22 cellular contexts compared by ENCODE assay signal in genomic region chr20:33482581-33482980, GRCh38. TPM values are rescaled to one million over a fixed set of nuclear protein-coding genes. Genes with fewer than 3 reads are reported as not detected.
A peak's percentile ranks its signal among the peaks of the same experiment; 100 is the strongest.
DNase-seq lines count a peak whose midpoint lies in the region; ATAC-seq, FAIRE-seq and TF ChIP-seq lines count a peak whose summit lies in the region.
"Had no signal": no experiment of that assay in that cellular context is flagged by ENCODE, and none has a peak within 500 bp of the region (broad histone marks: within the 10 kb centered on the region; RNA-seq: fewer than 3 reads in every experiment).

No MANE protein-coding gene starts in this region.

- in situ Hi-C loops in HepG2 (cut with HindIII; ENCODE audit: extremely low pct_ligation_motif_present, low pct_unique_long_range_greater_than_20kb): no loop called here

- ATAC-seq in HepG2 (peak; percentile 55), right lobe of liver (no peak), upper lobe of right lung (no peak)
- ATAC-seq: sciatic nerve had no signal

- DNase-seq in HepG2 (ENCODE audit: low spot score) (no peak), right lobe of liver (no peak), NCI-H524 treated with DMSO at 0.1 percent for 48 hours (lab: John Stamatoyannopoulos, UW) (peak; percentile 58), kidney (peak; percentile 15), upper lobe of right lung (peak; percentile 4), coronary artery (ENCODE audit: low spot score) (no peak), HEK293T (ENCODE audit: extremely low spot score) (no peak)
- no peak for DNase-seq in activated CD8-positive, alpha-beta memory T cell treated with anti-CD3 and anti-CD28 coated beads, Interleukin-2, amount 50 U/mL, for 48 hours
- DNase-seq: ACHN; activated naive CD4-positive, alpha-beta T cell treated with anti-CD3 and anti-CD28 coated beads, Interleukin-2, amount 50 U/mL, for 16 hours; amygdala; C1 segment of cervical spinal cord; dermis blood vessel endothelial cell; GF-D8; hypothalamus; NCI-H1930; NCI-H446 treated with DMSO at 0.1 percent for 48 hours; stimulated activated CD4-positive, alpha-beta T cell treated with anti-CD3 and anti-CD28 coated beads, Interleukin-15, amount 100 ng/mL, for 24 hours had no signal

- peaks cover 0 to 10% of the 10 kb centered on the region in 2 experiments; a peak in 4 of 5 replicates for H3K27me3 ChIP-seq in HepG2 (ENCODE audit: control insufficient read depth in 1 of 2, insufficient read depth in 2 of 2, low read length in 2 of 2)
- H3K27me3 ChIP-seq in right lobe of liver: no peaks in the 10 kb centered on the region
- no peaks in the 10 kb centered on the region for H3K27me3 ChIP-seq in upper lobe of right lung

- no peaks in the 10 kb centered on the region for H4K20me1 ChIP-seq in HepG2 (ENCODE audit: insufficient read depth, low read length)

- intact Hi-C loops in HepG2 (cut with micrococcal nuclease; ENCODE audit: unreplicated experiment) (no loop called here), right lobe of liver (cut with DNase I) (no loop called here), kidney (cut with DNase I) (no loop called here), upper lobe of right lung (cut with DNase I) (no loop called here)

- no peak for FAIRE-seq in HepG2 (lab: Jason Lieb, UNC)
- no peak for FAIRE-seq in kidney (lab: Jason Lieb, UNC)
- FAIRE-seq: HTR-8/SVneo had no signal

- peak overlapping the region; percentile 41 for H3K9ac ChIP-seq in HepG2 (ENCODE audit: insufficient read depth, low read depth, low read length)
- H3K9ac ChIP-seq in kidney (ENCODE audit: low read length in 2 of 2): no peak overlapping the region
- H3K9ac ChIP-seq: KMS-11 had no signal

- TF ChIP-seq POLR2A in HepG2 (IDR thresholded peaks at IDR 0.05; ENCODE audit: insufficient read depth in 1 of 2, low read depth in 2 of 2, low read length in 2 of 2) (no peak), right lobe of liver (IDR thresholded peaks at IDR 0.05) (no peak)

- CTCF ChIA-PET in HepG2 (lab: Yijun Ruan, JAX; ENCODE audit: low intra/inter-chr PET ratio, low total read pairs) (no interaction called here), HEK293T (lab: Yijun Ruan, JAX) (no interaction called here)

- peaks cover 31% of the 10 kb centered on the region for H3K4me1 ChIP-seq in HepG2 (ENCODE audit: insufficient read depth, low read length)
- no peaks in the 10 kb centered on the region for H3K4me1 ChIP-seq in right lobe of liver
- no peaks in the 10 kb centered on the region for H3K4me1 ChIP-seq in kidney (ENCODE audit: control insufficient read depth in 1 of 2, insufficient read depth in 1 of 2, low read depth in 1 of 2, low read length in 2 of 2)
- H3K4me1 ChIP-seq in upper lobe of right lung: no peaks in the 10 kb centered on the region

- H3K27ac ChIP-seq in HepG2 (ENCODE audit: extremely low read length, insufficient read depth, low read length): no peak overlapping the region
- H3K27ac ChIP-seq in right lobe of liver: no peak overlapping the region
- H3K27ac ChIP-seq in kidney (ENCODE audit: low read depth in 2 of 2, low read length in 2 of 2): no peak overlapping the region
- H3K27ac ChIP-seq in upper lobe of right lung: no peak overlapping the region
- no peak overlapping the region for H3K27ac ChIP-seq in coronary artery
- H3K27ac ChIP-seq: KMS-11, VCaP had no signal

- 5% methylated on average over 6 of the region's 6 CpGs for WGBS in HepG2 (ENCODE audit: low lambda C conversion rate)
- WGBS in right lobe of liver (ENCODE audit: insufficient coverage, low coverage, low lambda C conversion rate, missing lambda C conversion rate): 81% methylated on average over 6 of the region's 6 CpGs

- H3K36me3 ChIP-seq in HepG2 (replicated peaks in 1 of 2; ENCODE audit: control insufficient read depth in 1 of 2, insufficient read depth in 2 of 2, low read length in 2 of 2) (no peaks in the 10 kb centered on the region), right lobe of liver (no peaks in the 10 kb centered on the region), kidney (ENCODE audit: control insufficient read depth in 1 of 2, insufficient read depth in 2 of 2, low read length in 2 of 2) (no peaks in the 10 kb centered on the region), upper lobe of right lung (no peaks in the 10 kb centered on the region)

- H3K9me3 ChIP-seq in HepG2 (ENCODE audit: low read length) (no peaks in the 10 kb centered on the region), right lobe of liver (no peaks in the 10 kb centered on the region), kidney (ENCODE audit: control insufficient read depth in 1 of 2, low read length in 2 of 2) (no peaks in the 10 kb centered on the region), upper lobe of right lung (no peaks in the 10 kb centered on the region)

- H2AFZ ChIP-seq in HepG2 (ENCODE audit: low read length): no peak overlapping the region

- peak overlapping the region; percentile 79 for H3K4me2 ChIP-seq in HepG2 (ENCODE audit: low read depth, low read length)
- H3K4me2 ChIP-seq: KMS-11 had no signal

- TF ChIP-seq RAD21 in HepG2 (CRISPR knock-in tag; IDR thresholded peaks at IDR 0.05): no peak

- peak overlapping the region in 2 of 3 experiments; percentile 10 to 38; a peak in 3 of 6 replicates for H3K4me3 ChIP-seq in HepG2 (replicated peaks in 1 of 3; ENCODE audit: insufficient read depth in 1 of 3, low read depth in 2 of 3, low read length in 3 of 3)
- no peak overlapping the region for H3K4me3 ChIP-seq in right lobe of liver
- H3K4me3 ChIP-seq in kidney (ENCODE audit: low read length in 2 of 2): no peak overlapping the region
- H3K4me3 ChIP-seq in upper lobe of right lung: no peak overlapping the region
- H3K4me3 ChIP-seq in coronary artery: no peak overlapping the region

- BruUV-seq in HepG2 (replicated peaks; lab: Mats Ljungman, UMichigan): no TSS peak

- no peaks in the 10 kb centered on the region for H3K79me2 ChIP-seq in HepG2 (ENCODE audit: insufficient read depth, low read length)

- no peak for TF ChIP-seq CTCF in HepG2 (CRISPR knock-in tag; IDR thresholded peaks at IDR 0.05)
- TF ChIP-seq CTCF in right lobe of liver (IDR thresholded peaks at IDR 0.05): no peak
- TF ChIP-seq CTCF in kidney (IDR thresholded peaks at IDR 0.05; ENCODE audit: borderline replicate concordance, extremely low read depth, insufficient read depth): no peak
- TF ChIP-seq CTCF in upper lobe of right lung (IDR thresholded peaks at IDR 0.05): no peak
- no peak for TF ChIP-seq CTCF in coronary artery (IDR thresholded peaks at IDR 0.05)

- TF ChIP-seq EP300 in HepG2 (IDR thresholded peaks at IDR 0.05; ENCODE audit: low read depth in 2 of 2, low read length in 2 of 2) (no peak), HepG2 (CRISPR knock-in tag; IDR thresholded peaks at IDR 0.05; ENCODE audit: borderline replicate concordance) (no peak)

- POLR2A ChIA-PET in HepG2 (lab: Yijun Ruan, JAX): no interaction called here
- POLR2A ChIA-PET in HEK293T (lab: Yijun Ruan, JAX): no interaction called here

RNA-seq across cellular contexts. Expression of gene CBFA2T2, which starts 7.3 kb away (rescaled TPM):
- 6.3 and 7.3 TPM in 2 replicates for total RNA-seq in HepG2 (2016; rRNA removed; fragmentation: Illumina TruSeq; extraction: Trizol)
- total RNA-seq in HepG2 (2016; cell fraction: cytosol; rRNA removed; fragmentation: Illumina TruSeq; extraction: Trizol; ENCODE audit: low read depth): 25.1 and 25.7 TPM in 2 replicates
- 6.0 and 6.8 TPM in 2 replicates for total RNA-seq in HepG2 (2016; cell fraction: insoluble cytoplasmic fraction; rRNA removed; fragmentation: Illumina TruSeq; extraction: Trizol)
- total RNA-seq in HepG2 (2016; cell fraction: membrane; rRNA removed; fragmentation: Illumina TruSeq; extraction: Trizol): 9.8 and 12.2 TPM in 2 replicates
- total RNA-seq in HepG2 (2016; cell fraction: nucleus; rRNA removed; fragmentation: Illumina TruSeq; extraction: Trizol): 7.8 and 8.4 TPM in 2 replicates
- polyA plus RNA-seq in HepG2 (2011; rRNA removed): 20.8 and 21.2 TPM in 2 replicates
- 13.2 and 14.1 TPM in 2 replicates for polyA plus RNA-seq in HepG2 (2011; cell fraction: cytosol; rRNA removed)
- 31.7 and 33.2 TPM in 2 replicates for polyA plus RNA-seq in HepG2 (2011; cell fraction: nucleus; rRNA removed)
- polyA plus RNA-seq in HepG2 (2012): 10.5 and 11.1 TPM in 2 replicates
- 1.3 and 2.1 TPM in 2 replicates for polyA plus RNA-seq in HepG2 (2016; cell fraction: cytosol; fragmentation: Illumina TruSeq; extraction: Trizol; ENCODE audit: low read depth)
- 8.7 and 11.6 TPM in 2 replicates for polyA plus RNA-seq in HepG2 (2016; cell fraction: insoluble cytoplasmic fraction; fragmentation: Illumina TruSeq; extraction: Trizol; ENCODE audit: low read depth)
- 4.1 and 4.7 TPM in 2 replicates for polyA plus RNA-seq in HepG2 (2016; cell fraction: membrane; fragmentation: Illumina TruSeq; extraction: Trizol; ENCODE audit: low read depth)
- polyA plus RNA-seq in HepG2 (2016; cell fraction: nucleus; fragmentation: Illumina TruSeq; extraction: Trizol; ENCODE audit: insufficient read depth, low read depth): 20.8 and 24.2 TPM in 2 replicates
- polyA minus RNA-seq in HepG2 (2011; rRNA and poly(A)+ RNA removed; ENCODE audit: low replicate concordance): 20.8 and 48.6 TPM in 2 replicates
- 24.4 TPM in 2 replicates for polyA minus RNA-seq in HepG2 (2011; cell fraction: cytosol; rRNA and poly(A)+ RNA removed)
- polyA minus RNA-seq in HepG2 (2011; cell fraction: nucleus; rRNA and poly(A)+ RNA removed): 17.0 and 21.1 TPM in 2 replicates
- 1 to 10 TPM; 4.5 to 7.3 (median 5.6) TPM for total RNA-seq in right lobe of liver
- total RNA-seq in kidney: 17.3 TPM
- 5.5 TPM for polyA plus RNA-seq in kidney (ENCODE audit: insufficient read depth, low read depth, low replicate concordance)
- total RNA-seq in upper lobe of right lung: 15.7 TPM

RNA-seq across cellular contexts. Expression of gene SNTA1, which starts 39.0 kb away (rescaled TPM):
- total RNA-seq in HepG2 (2016; rRNA removed; fragmentation: Illumina TruSeq; extraction: Trizol): 14.8 and 16.4 TPM in 2 replicates
- 21.1 and 21.6 TPM in 2 replicates for total RNA-seq in HepG2 (2016; cell fraction: cytosol; rRNA removed; fragmentation: Illumina TruSeq; extraction: Trizol; ENCODE audit: low read depth)
- 13.2 and 16.1 TPM in 2 replicates for total RNA-seq in HepG2 (2016; cell fraction: insoluble cytoplasmic fraction; rRNA removed; fragmentation: Illumina TruSeq; extraction: Trizol)
- 33.7 and 34.5 TPM in 2 replicates for total RNA-seq in HepG2 (2016; cell fraction: membrane; rRNA removed; fragmentation: Illumina TruSeq; extraction: Trizol)
- total RNA-seq in HepG2 (2016; cell fraction: nucleus; rRNA removed; fragmentation: Illumina TruSeq; extraction: Trizol): 7.4 and 8.0 TPM in 2 replicates
- polyA plus RNA-seq in HepG2 (2011; rRNA removed): 18.3 and 21.2 TPM in 2 replicates
- 18.9 and 24.9 TPM in 2 replicates for polyA plus RNA-seq in HepG2 (2011; cell fraction: cytosol; rRNA removed)
- polyA plus RNA-seq in HepG2 (2011; cell fraction: nucleus; rRNA removed): 15.4 and 17.2 TPM in 2 replicates
- polyA plus RNA-seq in HepG2 (2012): 9.0 and 11.0 TPM in 2 replicates
- 26.2 and 27.1 TPM in 2 replicates for polyA plus RNA-seq in HepG2 (2016; cell fraction: cytosol; fragmentation: Illumina TruSeq; extraction: Trizol; ENCODE audit: low read depth)
- polyA plus RNA-seq in HepG2 (2016; cell fraction: insoluble cytoplasmic fraction; fragmentation: Illumina TruSeq; extraction: Trizol; ENCODE audit: low read depth): 14.6 and 16.1 TPM in 2 replicates
- polyA plus RNA-seq in HepG2 (2016; cell fraction: membrane; fragmentation: Illumina TruSeq; extraction: Trizol; ENCODE audit: low read depth): 32.9 and 35.0 TPM in 2 replicates
- 13.5 and 15.1 TPM in 2 replicates for polyA plus RNA-seq in HepG2 (2016; cell fraction: nucleus; fragmentation: Illumina TruSeq; extraction: Trizol; ENCODE audit: insufficient read depth, low read depth)
- polyA minus RNA-seq in HepG2 (2011; rRNA and poly(A)+ RNA removed; ENCODE audit: low replicate concordance): 11.3 and 23.6 TPM in 2 replicates
- 10.6 and 10.7 TPM in 2 replicates for polyA minus RNA-seq in HepG2 (2011; cell fraction: cytosol; rRNA and poly(A)+ RNA removed)
- 3.6 and 4.5 TPM in 2 replicates for polyA minus RNA-seq in HepG2 (2011; cell fraction: nucleus; rRNA and poly(A)+ RNA removed)
- total RNA-seq in right lobe of liver: 10 to 100 TPM in 2 of 6 experiments, 1 to 10 TPM in 4; 6.5 to 13.3 (median 8.1) TPM
- total RNA-seq in kidney: 12.2 TPM
- polyA plus RNA-seq in kidney (ENCODE audit: insufficient read depth, low read depth, low replicate concordance): 53.6 TPM
- 8.6 TPM for total RNA-seq in upper lobe of right lung

Comparison
In these comparisons a context has a peak if more than half of its experiments do, and no peak if none do; other contexts are left out.
1. H3K4me3 ChIP-seq: peak in HepG2 (2 of 3); none in right lobe of liver (0 of 3), kidney (0 of 2), upper lobe of right lung (single experiment) and coronary artery (single experiment).
2. DNase-seq: peak in NCI-H524 treated with DMSO at 0.1 percent for 48 hours (single experiment), kidney (single experiment) and upper lobe of right lung (single experiment); none in HepG2 (single experiment), right lobe of liver (0 of 3), coronary artery (single experiment), HEK293T (single experiment) and activated CD8-positive, alpha-beta memory T cell treated with anti-CD3 and anti-CD28 coated beads, Interleukin-2, amount 50 U/mL, for 48 hours (single experiment).